6 cellular contexts compared by ENCODE assay signal in genomic region chr2:1422716-1423285, GRCh38. TPM values are rescaled to one million over a fixed set of nuclear protein-coding genes. Genes with fewer than 3 reads are reported as not detected.
"Had no signal": no experiment of that assay in that cellular context is flagged by ENCODE, and none has a peak within 500 bp of the region (broad histone marks: within the 10 kb centered on the region; RNA-seq: fewer than 3 reads in every experiment).

No MANE protein-coding gene starts in this region.

- H3K4me3 ChIP-seq: GM23248, HAP-1 had no signal

- H3K9me3 ChIP-seq: HAP-1 had no signal

- DNase-seq: GM23248, GOT3, H7, IMR-90 had no signal

- H3K4me1 ChIP-seq: HAP-1 had no signal

- H3K9ac ChIP-seq: GM23248 had no signal

- H3K27ac ChIP-seq: GM23248 had no signal

- H3K36me3 ChIP-seq: HAP-1 had no signal

- H2AFZ ChIP-seq: GM23248 had no signal

RNA-seq across cellular contexts. Expression of gene TPO, which starts 9.5 kb away (rescaled TPM):
- total RNA-seq: GM23248, H4, H7, IMR-90 had no signal
- polyA plus RNA-seq: GM23248, IMR-90 had no signal
